Comparison of ENCODE assay signal across 8 cellular contexts in the genomic region with DNA sequence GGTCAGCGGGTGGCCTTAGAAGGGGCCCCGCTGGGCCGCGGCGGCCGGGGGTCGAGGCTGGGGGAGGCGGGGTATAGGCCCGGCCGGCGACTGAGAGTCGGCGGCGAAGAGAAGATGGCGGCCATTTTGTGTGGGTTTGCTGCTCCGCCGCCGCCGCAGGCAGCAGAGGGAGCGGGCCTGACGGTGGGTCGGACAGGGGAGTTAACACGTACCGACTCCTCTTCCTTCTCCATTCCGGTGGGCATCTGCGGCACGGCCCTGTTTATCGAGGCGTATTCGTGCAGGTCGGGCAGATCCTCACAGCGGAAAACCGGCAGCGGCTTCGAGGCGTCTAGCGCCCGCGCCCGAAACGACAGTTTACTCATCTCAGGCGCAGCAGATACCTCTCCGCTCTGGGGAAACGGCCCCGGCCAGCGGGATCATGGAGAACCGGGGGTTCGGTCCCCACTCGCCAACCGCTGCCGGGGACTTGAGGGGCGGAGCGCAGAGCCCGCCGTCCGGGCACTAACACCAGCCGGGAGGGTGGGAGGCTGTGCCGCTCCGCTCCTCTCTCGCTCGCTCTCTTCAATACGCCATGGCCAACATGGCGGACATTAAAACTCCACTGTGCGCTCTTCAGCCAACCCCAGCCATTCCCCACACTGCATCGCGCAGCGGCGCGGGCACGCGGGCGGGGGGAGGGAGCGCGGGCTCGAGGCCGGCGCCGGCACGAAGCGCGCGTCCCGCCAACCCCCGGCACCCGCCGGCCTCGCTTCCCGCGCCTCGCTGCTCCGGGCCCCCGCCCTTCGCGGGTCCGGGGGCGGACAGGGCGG. TPM values are rescaled to one million over a fixed set of nuclear protein-coding genes. Genes with fewer than 3 reads are reported as not detected.
DNase-seq lines count a peak whose midpoint lies in the region; ATAC-seq and TF ChIP-seq lines count a peak whose summit lies in the region.

A gene with protein sequence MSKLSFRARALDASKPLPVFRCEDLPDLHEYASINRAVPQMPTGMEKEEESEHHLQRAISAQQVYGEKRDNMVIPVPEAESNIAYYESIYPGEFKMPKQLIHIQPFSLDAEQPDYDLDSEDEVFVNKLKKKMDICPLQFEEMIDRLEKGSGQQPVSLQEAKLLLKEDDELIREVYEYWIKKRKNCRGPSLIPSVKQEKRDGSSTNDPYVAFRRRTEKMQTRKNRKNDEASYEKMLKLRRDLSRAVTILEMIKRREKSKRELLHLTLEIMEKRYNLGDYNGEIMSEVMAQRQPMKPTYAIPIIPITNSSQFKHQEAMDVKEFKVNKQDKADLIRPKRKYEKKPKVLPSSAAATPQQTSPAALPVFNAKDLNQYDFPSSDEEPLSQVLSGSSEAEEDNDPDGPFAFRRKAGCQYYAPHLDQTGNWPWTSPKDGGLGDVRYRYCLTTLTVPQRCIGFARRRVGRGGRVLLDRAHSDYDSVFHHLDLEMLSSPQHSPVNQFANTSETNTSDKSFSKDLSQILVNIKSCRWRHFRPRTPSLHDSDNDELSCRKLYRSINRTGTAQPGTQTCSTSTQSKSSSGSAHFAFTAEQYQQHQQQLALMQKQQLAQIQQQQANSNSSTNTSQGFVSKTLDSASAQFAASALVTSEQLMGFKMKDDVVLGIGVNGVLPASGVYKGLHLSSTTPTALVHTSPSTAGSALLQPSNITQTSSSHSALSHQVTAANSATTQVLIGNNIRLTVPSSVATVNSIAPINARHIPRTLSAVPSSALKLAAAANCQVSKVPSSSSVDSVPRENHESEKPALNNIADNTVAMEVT (minus strand): TSS at position 608 of the 812 bp plus-strand sequence. CDS start 243 bp downstream, at position 365.

- ATAC-seq in GM19438 (IDR thresholded peaks at IDR 0.05; ENCODE audit: low read depth, unreplicated experiment) (peak; percentile 71), HG03571 (IDR thresholded peaks at IDR 0.05; ENCODE audit: unreplicated experiment) (peak; percentile 58), mucosa of descending colon (peak; percentile 89)

- no peaks in the 10 kb centered on the region for H3K9me3 ChIP-seq in NT2/D1 (ENCODE audit: insufficient read depth, low read length)
- no peaks in the 10 kb centered on the region for H3K9me3 ChIP-seq in mucosa of descending colon

- H3K4me3 ChIP-seq in NT2/D1 (ENCODE audit: insufficient read length, low read depth) (peak within 1 kb of the TSS; percentile 96), epithelial cell of esophagus (ENCODE audit: low read length) (peak within 1 kb of the TSS; percentile 94), mucosa of descending colon (peak within 1 kb of the TSS; percentile 86)

- TF ChIP-seq CTCF in epithelial cell of esophagus (IDR thresholded peaks at IDR 0.05; ENCODE audit: insufficient read depth, low read depth, low read length, missing control alignments): no peak
- no peak for TF ChIP-seq CTCF in mucosa of descending colon (IDR thresholded peaks at IDR 0.05)

- DNase-seq in COLO668 (lab: John Stamatoyannopoulos, UW; ENCODE audit: unreplicated experiment): peak; percentile 86
- peak; percentile 60 for DNase-seq in NT2/D1 (ENCODE audit: low read depth, low spot score)
- DNase-seq in activated T-cell treated with anti-CD3 and anti-CD28 coated beads for 1 hour (ENCODE audit: low read depth): peak; percentile 81
- DNase-seq in epithelial cell of esophagus (ENCODE audit: low read depth): peak; percentile 89
- peak; percentile 89 to 94 (median 92) for DNase-seq in mucosa of descending colon
- DNase-seq in stimulated activated CD8-positive, alpha-beta memory T cell treated with anti-CD3 and anti-CD28 coated beads, Interleukin-4, amount 100 ng/mL, for 24 hours (ENCODE audit: low read depth): peak; percentile 82

- intact Hi-C loops in mucosa of descending colon (cut with DNase I, micrococcal nuclease): loop anchor here (10.0 kb wide), 2 partner anchors 92 to 152 kb away; no protein-coding TSS in a partner anchor

- peaks cover 11% of the 10 kb centered on the region for H3K36me3 ChIP-seq in NT2/D1 (ENCODE audit: insufficient read depth, insufficient read length, low read length)
- no peaks in the 10 kb centered on the region for H3K36me3 ChIP-seq in mucosa of descending colon (ENCODE audit: low read depth)

- no peaks in the 10 kb centered on the region for H3K27me3 ChIP-seq in NT2/D1 (ENCODE audit: insufficient read depth, insufficient read length)

- H3K4me1 ChIP-seq in NT2/D1 (ENCODE audit: insufficient read depth, insufficient read length) (no peaks in the 10 kb centered on the region), mucosa of descending colon (ENCODE audit: low read depth) (peaks cover 39% of the 10 kb centered on the region)

- H3K9ac ChIP-seq in NT2/D1 (ENCODE audit: insufficient read length, low read depth): peak within 1 kb of the TSS; percentile 100

RNA-seq across cellular contexts. Expression of the gene that starts here (rescaled TPM):
- 10 to 100 TPM; 33.7 to 47.9 (median 46.9) TPM for total RNA-seq in mucosa of descending colon

Comparison
In these comparisons a context has a peak if more than half of its experiments do, and no peak if none do; other contexts are left out.
1. Peak in every context shown above with its lines: DNase-seq, ATAC-seq and H3K4me3 ChIP-seq.